ENCODE assay signal across 9 cellular contexts in genomic region chr19:49850221-49850486, GRCh38. TPM values are rescaled to one million over a fixed set of nuclear protein-coding genes. Genes with fewer than 3 reads are reported as not detected.
DNase-seq lines count a peak whose midpoint lies in the region; ATAC-seq, FAIRE-seq and TF ChIP-seq lines count a peak whose summit lies in the region.
"Had no signal": no experiment of that assay in that cellular context is flagged by ENCODE, and none has a peak within 500 bp of the region (broad histone marks: within the 10 kb centered on the region; RNA-seq: fewer than 3 reads in every experiment).

No MANE protein-coding gene starts in this region.

- no peak overlapping the region for H3K27ac Mint-ChIP-seq in activated naive CD8-positive, alpha-beta T cell

- no peaks in the 10 kb centered on the region for H3K27me3 ChIP-seq in keratinocyte (ENCODE audit: control insufficient read depth, extremely low read depth, insufficient read depth, low read length)
- no peaks in the 10 kb centered on the region for H3K27me3 ChIP-seq in subcutaneous abdominal adipose tissue (ENCODE audit: control insufficient read depth in 5 of 5, insufficient read depth in 4 of 5, low read length in 5 of 5)

- H3K4me3 Mint-ChIP-seq in activated naive CD8-positive, alpha-beta T cell = peak overlapping the region; percentile 89

- FAIRE-seq in keratinocyte (lab: Jason Lieb, UNC) = no peak
- FAIRE-seq: A204.1 had no signal

- peak overlapping the region; percentile 94 for H3K9ac ChIP-seq in keratinocyte (ENCODE audit: control insufficient read depth, extremely low read depth, insufficient read depth, low read length)
- peak overlapping the region in 4 of 5 donors; percentile 21 to 98 (median 90) for H3K9ac ChIP-seq in subcutaneous abdominal adipose tissue (ENCODE audit: low read length in 5 of 5)

- no peak for TF ChIP-seq CTCF in keratinocyte (optimal IDR thresholded peaks at IDR 0.05 in 1 of 3, IDR thresholded peaks at IDR 0.05 in 1 of 3, conservative IDR thresholded peaks at IDR 0.05 in 1 of 3; ENCODE audit: extremely low read depth in 1 of 3, insufficient read depth in 2 of 3, low read length in 3 of 3)

- H3K4me2 ChIP-seq in keratinocyte (ENCODE audit: control insufficient read depth, extremely low read depth, insufficient read depth, low read depth, low read length) = peak overlapping the region; percentile 92

- H2AFZ ChIP-seq in keratinocyte (ENCODE audit: control insufficient read depth, low read length) = peak overlapping the region; percentile 71

- H3K27ac ChIP-seq in keratinocyte (ENCODE audit: control insufficient read depth, insufficient read depth, low read length) = peak overlapping the region; percentile 93
- H3K27ac ChIP-seq in subcutaneous abdominal adipose tissue (ENCODE audit: low read depth, low read length) = peak overlapping the region; percentile 98

- no peak for ATAC-seq in GM18858 (IDR thresholded peaks at IDR 0.05; ENCODE audit: unreplicated experiment)

- H3K4me1 Mint-ChIP-seq in activated naive CD8-positive, alpha-beta T cell (ENCODE audit: low read depth) = peaks cover 35% of the 10 kb centered on the region

- H4K20me1 ChIP-seq in keratinocyte (ENCODE audit: control insufficient read depth, extremely low read depth, insufficient read depth, low read length) = peaks cover 5% of the 10 kb centered on the region

- H3K27me3 Mint-ChIP-seq in activated naive CD8-positive, alpha-beta T cell = no peaks in the 10 kb centered on the region

- dilution Hi-C loops in keratinocyte (cut with MboI; ENCODE audit: extremely low pct_ligation_motif_present, low sequenced_read_pairs) = no loop called here

- H3K79me2 ChIP-seq in keratinocyte (ENCODE audit: control insufficient read depth, insufficient read depth, low read length) = peaks cover 22% of the 10 kb centered on the region

- peaks cover 6% of the 10 kb centered on the region for H3K9me3 Mint-ChIP-seq in activated naive CD8-positive, alpha-beta T cell (ENCODE audit: low read depth)

- DNase-seq in NCI-H146 (lab: John Stamatoyannopoulos, UW) (peak; percentile 37), NCI-H146 treated with DMSO at 0.1 percent for 48 hours (lab: John Stamatoyannopoulos, UW; ENCODE audit: unreplicated experiment) (no peak), keratinocyte (ENCODE audit: low read depth, low spot score) (no peak), activated gamma-delta T cell (lab: John Stamatoyannopoulos, UW) (no peak)
- DNase-seq in activated effector memory CD4-positive, alpha-beta T cell treated with anti-CD3 and anti-CD28 coated beads, Interleukin-2, amount 50 U/mL, for 16 hours = no peak

- no peaks in the 10 kb centered on the region for H3K9me3 ChIP-seq in keratinocyte (ENCODE audit: control insufficient read depth, low read depth, low read length)
- H3K9me3 ChIP-seq in subcutaneous abdominal adipose tissue (ENCODE audit: control insufficient read depth in 5 of 5, low read length in 5 of 5) = peaks cover 0 to 7% (median 3%) of the 10 kb centered on the region in 5 donors

- H3K36me3 ChIP-seq in keratinocyte (ENCODE audit: control insufficient read depth in 2 of 2, extremely low read depth in 1 of 2, insufficient read depth in 2 of 2, low read length in 2 of 2) = peaks cover 0 to 4% of the 10 kb centered on the region in 2 experiments
- peaks cover 0 to 12% (median 8%) of the 10 kb centered on the region in 5 donors for H3K36me3 ChIP-seq in subcutaneous abdominal adipose tissue (ENCODE audit: control insufficient read depth in 5 of 5, insufficient read depth in 5 of 5, low read length in 5 of 5)

- H3K4me1 ChIP-seq in keratinocyte (ENCODE audit: control insufficient read depth, extremely low read depth, insufficient read depth, low read length) (peaks cover 26% of the 10 kb centered on the region), subcutaneous abdominal adipose tissue (ENCODE audit: control insufficient read depth in 5 of 5, insufficient read depth in 5 of 5, low read length in 5 of 5) (peaks cover 6 to 36% (median 27%) of the 10 kb centered on the region in 5 donors)

- H3K9me1 ChIP-seq in keratinocyte (ENCODE audit: control insufficient read depth, extremely low read depth, insufficient read depth, low read length) = no peaks in the 10 kb centered on the region

- no peaks in the 10 kb centered on the region for H3K36me3 Mint-ChIP-seq in activated naive CD8-positive, alpha-beta T cell

- H3K4me3 ChIP-seq in keratinocyte (ENCODE audit: control insufficient read depth in 2 of 3, extremely low read depth in 1 of 3, insufficient read depth in 2 of 3, low read depth in 1 of 3, low read length in 3 of 3) (peak overlapping the region; percentile 83 to 94 (median 88)), subcutaneous abdominal adipose tissue (ENCODE audit: low read depth in 1 of 5, low read length in 5 of 5) (peak overlapping the region; percentile 23 to 95 (median 84))

RNA-seq across cellular contexts. Expression of gene PTOV1, which starts 0.8 kb away (rescaled TPM):
- 22.9 to 49.0 TPM (median 32.1 TPM) in 3 replicates for polyA plus RNA-seq in keratinocyte
- 54.8 TPM for polyA plus RNA-seq in keratinocyte (2011; ENCODE audit: low read depth)
- 22.2 and 39.2 TPM in 2 replicates for polyA plus RNA-seq in keratinocyte (2011; cell fraction: cytosol; rRNA removed)
- polyA plus RNA-seq in keratinocyte (2011; cell fraction: nucleus; rRNA removed) = 59.3 and 74.1 TPM in 2 replicates
- polyA plus RNA-seq in keratinocyte (2012; ENCODE audit: low replicate concordance) = 74.8 and 79.1 TPM in 2 replicates
- 39.9 to 100 TPM (median 40.4 TPM) in 3 replicates for polyA minus RNA-seq in keratinocyte
- 84.6 TPM for polyA minus RNA-seq in keratinocyte (2011; cell fraction: cytosol; rRNA and poly(A)+ RNA removed)
- 26.4 and 29.0 TPM in 2 replicates for polyA minus RNA-seq in keratinocyte (2011; cell fraction: nucleus; rRNA and poly(A)+ RNA removed)

RNA-seq across cellular contexts. Expression of gene PNKP, which starts 17.2 kb away (rescaled TPM):
- 19.3 to 26.4 TPM (median 19.6 TPM) in 3 replicates for polyA plus RNA-seq in keratinocyte
- polyA plus RNA-seq in keratinocyte (2011; ENCODE audit: low read depth) = 12.0 TPM
- 6.5 and 15.1 TPM in 2 replicates for polyA plus RNA-seq in keratinocyte (2011; cell fraction: cytosol; rRNA removed)
- 58.6 and 72.5 TPM in 2 replicates for polyA plus RNA-seq in keratinocyte (2011; cell fraction: nucleus; rRNA removed)
- 20.7 and 36.0 TPM in 2 replicates for polyA plus RNA-seq in keratinocyte (2012; ENCODE audit: low replicate concordance)
- polyA minus RNA-seq in keratinocyte = 12.3 to 38.4 TPM (median 17.5 TPM) in 3 replicates
- polyA minus RNA-seq in keratinocyte (2011; cell fraction: cytosol; rRNA and poly(A)+ RNA removed) = 22.1 TPM
- 29.1 and 33.6 TPM in 2 replicates for polyA minus RNA-seq in keratinocyte (2011; cell fraction: nucleus; rRNA and poly(A)+ RNA removed)

RNA-seq across cellular contexts. Expression of gene AKT1S1, which starts 27.0 kb away (rescaled TPM):
- 27.2 to 43.8 TPM (median 28.8 TPM) in 3 replicates for polyA plus RNA-seq in keratinocyte
- polyA plus RNA-seq in keratinocyte (2011; ENCODE audit: low read depth) = 12.1 TPM
- polyA plus RNA-seq in keratinocyte (2011; cell fraction: cytosol; rRNA removed) = 35.0 and 54.7 TPM in 2 replicates
- 35.4 and 46.8 TPM in 2 replicates for polyA plus RNA-seq in keratinocyte (2011; cell fraction: nucleus; rRNA removed)
- 31.8 and 54.4 TPM in 2 replicates for polyA plus RNA-seq in keratinocyte (2012; ENCODE audit: low replicate concordance)
- polyA minus RNA-seq in keratinocyte = 15.9 to 41.5 TPM (median 21.8 TPM) in 3 replicates
- 43.9 TPM for polyA minus RNA-seq in keratinocyte (2011; cell fraction: cytosol; rRNA and poly(A)+ RNA removed)
- polyA minus RNA-seq in keratinocyte (2011; cell fraction: nucleus; rRNA and poly(A)+ RNA removed) = 12.0 and 15.3 TPM in 2 replicates

RNA-seq across cellular contexts. Expression of gene TBC1D17, which starts 27.3 kb away (rescaled TPM):
- polyA plus RNA-seq in keratinocyte = 9.0 to 25.6 TPM (median 9.4 TPM) in 3 replicates
- 5.1 TPM for polyA plus RNA-seq in keratinocyte (2011; ENCODE audit: low read depth)
- 15.5 and 20.2 TPM in 2 replicates for polyA plus RNA-seq in keratinocyte (2011; cell fraction: cytosol; rRNA removed)
- 19.6 and 29.7 TPM in 2 replicates for polyA plus RNA-seq in keratinocyte (2011; cell fraction: nucleus; rRNA removed)
- 22.6 and 24.6 TPM in 2 replicates for polyA plus RNA-seq in keratinocyte (2012; ENCODE audit: low replicate concordance)
- polyA minus RNA-seq in keratinocyte = 9.2 to 31.4 TPM (median 11.6 TPM) in 3 replicates
- 19.8 TPM for polyA minus RNA-seq in keratinocyte (2011; cell fraction: cytosol; rRNA and poly(A)+ RNA removed)
- 12.9 and 17.7 TPM in 2 replicates for polyA minus RNA-seq in keratinocyte (2011; cell fraction: nucleus; rRNA and poly(A)+ RNA removed)

RNA-seq across cellular contexts. Expression of gene MED25, which starts 32.1 kb away (rescaled TPM):
- 12.5 to 37.0 TPM (median 13.9 TPM) in 3 replicates for polyA plus RNA-seq in keratinocyte
- 20.1 TPM for polyA plus RNA-seq in keratinocyte (2011; ENCODE audit: low read depth)
- polyA plus RNA-seq in keratinocyte (2011; cell fraction: cytosol; rRNA removed) = 20.7 and 27.7 TPM in 2 replicates
- 58.1 and 61.4 TPM in 2 replicates for polyA plus RNA-seq in keratinocyte (2011; cell fraction: nucleus; rRNA removed)
- polyA plus RNA-seq in keratinocyte (2012; ENCODE audit: low replicate concordance) = 27.4 and 33.9 TPM in 2 replicates
- polyA minus RNA-seq in keratinocyte = 22.8 to 132 TPM (median 30.2 TPM) in 3 replicates
- polyA minus RNA-seq in keratinocyte (2011; cell fraction: cytosol; rRNA and poly(A)+ RNA removed) = 34.0 TPM
- polyA minus RNA-seq in keratinocyte (2011; cell fraction: nucleus; rRNA and poly(A)+ RNA removed) = 20.8 and 31.6 TPM in 2 replicates
